ENCODE assay signal across 18 cellular contexts in the genomic region with DNA sequence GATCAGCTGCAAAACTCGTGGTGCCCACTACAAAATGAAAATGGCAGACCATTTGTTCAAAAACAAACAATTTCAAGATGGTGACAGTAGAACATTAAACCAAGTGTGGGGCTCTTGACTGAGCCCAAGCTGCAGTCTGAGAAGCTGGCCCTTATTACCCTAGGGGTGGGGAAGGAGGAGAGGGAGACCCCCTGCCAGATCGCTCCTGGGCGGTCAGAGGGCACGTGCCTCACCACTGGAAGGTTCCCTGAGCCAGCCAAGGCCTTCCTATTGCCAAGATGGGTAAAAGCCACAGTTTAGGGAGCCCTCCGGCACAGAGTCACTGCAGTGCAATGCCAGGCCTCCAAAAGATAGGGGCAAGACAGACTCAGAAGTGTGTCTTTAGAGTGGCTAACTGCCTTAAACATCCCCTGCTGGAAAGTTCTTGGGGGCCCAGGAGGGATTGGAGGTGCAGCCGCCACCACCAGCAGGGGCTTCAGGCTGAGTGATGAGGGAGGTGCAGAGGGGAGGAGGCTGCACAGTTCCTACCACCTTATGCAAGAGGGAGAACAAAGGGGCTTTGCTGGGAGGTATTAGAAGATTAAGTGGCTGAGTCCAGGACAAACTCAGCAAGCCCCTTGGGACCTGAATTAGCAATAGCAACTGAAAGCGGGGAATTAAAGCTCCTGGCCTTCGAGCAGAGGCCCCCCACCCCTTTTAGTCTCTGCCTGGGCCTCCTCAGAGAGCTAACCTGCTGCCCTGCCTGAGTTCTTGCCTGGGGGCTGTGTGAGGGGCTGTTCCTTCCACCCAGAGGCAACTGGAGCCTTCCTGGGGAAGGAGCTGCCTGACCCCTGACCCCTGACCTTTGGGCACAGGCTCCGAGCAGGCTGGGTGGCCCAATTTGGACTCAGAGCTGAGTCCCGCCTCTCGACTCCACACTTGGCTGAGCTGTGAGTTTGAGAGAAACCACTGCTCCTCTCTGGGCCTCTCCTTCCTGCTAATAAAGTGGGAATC.
DNase-seq lines count a peak whose midpoint lies in the region; ATAC-seq and TF ChIP-seq lines count a peak whose summit lies in the region.
"Had no signal": no experiment of that assay in that cellular context is flagged by ENCODE, and none has a peak within 500 bp of the region (broad histone marks: within the 10 kb centered on the region; RNA-seq: fewer than 3 reads in every experiment).

No MANE protein-coding gene starts in this region.

- H3K4me3 ChIP-seq in neural progenitor cell (no peak overlapping the region), gastrocnemius medialis (no peak overlapping the region)

- DNase-seq in D341Med (ENCODE audit: low spot score) (peak; percentile 85), NCI-H524 (lab: John Stamatoyannopoulos, UW) (peak; percentile 95 to 98), neural progenitor cell (ENCODE audit: low spot score) (peak; percentile 94), gastrocnemius medialis (no peak), ureter (ENCODE audit: low spot score) (no peak), mesothelial cell of epicardium (ENCODE audit: low spot score in 2 of 2, unreplicated experiment in 2 of 2) (no peak)
- DNase-seq: AML-193; Calu3; CD4-positive, CD25-positive, alpha-beta regulatory T cell; DMS79 treated with DMSO at 0.1 percent for 48 hours; H7; NCI-H1417 treated with DMSO at 0.1 percent for 48 hours; NCI-H2081 treated with DMSO at 0.1 percent for 48 hours; NCI-H345; NCI-H774; SHP77 had no signal

- H3K9me3 Mint-ChIP-seq in brain (peaks cover 0 to 5% (median 0%) of the 10 kb centered on the region in 5 experiments), neural progenitor cell (no peaks in the 10 kb centered on the region), mesothelial cell of epicardium (no peaks in the 10 kb centered on the region)
- H3K9me3 Mint-ChIP-seq: CD4-positive, CD25-positive, alpha-beta regulatory T cell had no signal

- H3K36me3 Mint-ChIP-seq in brain (no peaks in the 10 kb centered on the region), neural progenitor cell (no peaks in the 10 kb centered on the region), mesothelial cell of epicardium (no peaks in the 10 kb centered on the region)
- H3K36me3 Mint-ChIP-seq: CD4-positive, CD25-positive, alpha-beta regulatory T cell; IgD-negative memory B cell had no signal

- no peak overlapping the region for H3K9ac ChIP-seq in neural progenitor cell

- in situ Hi-C loops in gastrocnemius medialis (cut with MboI; ENCODE audit: low sequenced_read_pairs in 4 of 4), result no loop called here

- intact Hi-C loops in gastrocnemius medialis (cut with DNase I; ENCODE audit: low total_unique reads), result loop anchor here (10.0 kb wide), 1 partner anchor 186 kb away; no protein-coding TSS in a partner anchor

- no peak overlapping the region for H2AFZ ChIP-seq in neural progenitor cell (replicated peaks)

- H3K4me2 ChIP-seq in neural progenitor cell, result peak overlapping the region; percentile 57

- H3K4me1 Mint-ChIP-seq in brain (peaks cover 48% of the 10 kb centered on the region), neural progenitor cell (peaks cover 49% of the 10 kb centered on the region), mesothelial cell of epicardium (peaks cover 10% of the 10 kb centered on the region)
- H3K4me1 Mint-ChIP-seq: CD4-positive, CD25-positive, alpha-beta regulatory T cell; IgD-negative memory B cell had no signal

- peaks cover 42% of the 10 kb centered on the region for H3K4me1 ChIP-seq in neural progenitor cell
- no peaks in the 10 kb centered on the region for H3K4me1 ChIP-seq in gastrocnemius medialis

- H3K27ac ChIP-seq in neural progenitor cell, result peak overlapping the region; percentile 54
- H3K27ac ChIP-seq in gastrocnemius medialis, result no peak overlapping the region

- no peaks in the 10 kb centered on the region for H3K9me3 ChIP-seq in neural progenitor cell (ENCODE audit: low read depth)
- H3K9me3 ChIP-seq in gastrocnemius medialis, result no peaks in the 10 kb centered on the region

- ATAC-seq in gastrocnemius medialis, result no peak

- peaks cover 9% of the 10 kb centered on the region for H4K20me1 ChIP-seq in neural progenitor cell (ENCODE audit: low read depth)

- H3K27me3 Mint-ChIP-seq in brain (peaks cover 4% of the 10 kb centered on the region), neural progenitor cell (ENCODE audit: insufficient read depth, low read depth) (peaks cover 18% of the 10 kb centered on the region), mesothelial cell of epicardium (ENCODE audit: low read depth) (peaks cover 6% of the 10 kb centered on the region)
- H3K27me3 Mint-ChIP-seq: CD4-positive, CD25-positive, alpha-beta regulatory T cell had no signal

- no peak for TF ChIP-seq CTCF in brain (conservative IDR thresholded peaks at IDR 0.05)
- TF ChIP-seq CTCF in neural progenitor cell (IDR thresholded peaks at IDR 0.05), result peak; percentile 30
- TF ChIP-seq CTCF in gastrocnemius medialis (IDR thresholded peaks at IDR 0.05 in 4 of 5, conservative IDR thresholded peaks at IDR 0.05 in 1 of 5), result no peak
- no peak for TF ChIP-seq CTCF in mesothelial cell of epicardium (IDR thresholded peaks at IDR 0.05; ENCODE audit: unreplicated experiment)

- H3K36me3 ChIP-seq in neural progenitor cell, result no peaks in the 10 kb centered on the region
- H3K36me3 ChIP-seq in gastrocnemius medialis, result no peaks in the 10 kb centered on the region

- H3F3A ChIP-seq in neural progenitor cell (ENCODE audit: low read depth), result peaks cover 31% of the 10 kb centered on the region

- H3K27ac Mint-ChIP-seq in brain, result peak overlapping the region in 3 of 5 experiments; percentile 30 to 88 (median 86)
- H3K27ac Mint-ChIP-seq in neural progenitor cell, result peak overlapping the region; percentile 87
- H3K27ac Mint-ChIP-seq in mesothelial cell of epicardium, result no peak overlapping the region
- H3K27ac Mint-ChIP-seq: CD4-positive, CD25-positive, alpha-beta regulatory T cell; IgD-negative memory B cell had no signal

- H3K27me3 ChIP-seq in neural progenitor cell, result no peaks in the 10 kb centered on the region
- H3K27me3 ChIP-seq in gastrocnemius medialis, result no peaks in the 10 kb centered on the region

- peak overlapping the region in 1 of 5 experiments; percentile 12 for H3K4me3 Mint-ChIP-seq in brain
- no peak overlapping the region for H3K4me3 Mint-ChIP-seq in neural progenitor cell
- H3K4me3 Mint-ChIP-seq in mesothelial cell of epicardium, result no peak overlapping the region
- H3K4me3 Mint-ChIP-seq: CD4-positive, CD25-positive, alpha-beta regulatory T cell; IgD-negative memory B cell had no signal

- no peaks in the 10 kb centered on the region for H3K79me2 ChIP-seq in neural progenitor cell (ENCODE audit: low read depth)

- TF ChIP-seq POLR2A in gastrocnemius medialis (IDR thresholded peaks at IDR 0.05), result no peak

Comparison
In these comparisons a context has a peak if more than half of its experiments do, and no peak if none do; other contexts are left out.
1. DNase-seq: peak in D341Med (single experiment), NCI-H524 (2 of 2) and neural progenitor cell (single experiment); none in gastrocnemius medialis (0 of 2), ureter (single experiment) and mesothelial cell of epicardium (0 of 2).